In the genomic region with DNA sequence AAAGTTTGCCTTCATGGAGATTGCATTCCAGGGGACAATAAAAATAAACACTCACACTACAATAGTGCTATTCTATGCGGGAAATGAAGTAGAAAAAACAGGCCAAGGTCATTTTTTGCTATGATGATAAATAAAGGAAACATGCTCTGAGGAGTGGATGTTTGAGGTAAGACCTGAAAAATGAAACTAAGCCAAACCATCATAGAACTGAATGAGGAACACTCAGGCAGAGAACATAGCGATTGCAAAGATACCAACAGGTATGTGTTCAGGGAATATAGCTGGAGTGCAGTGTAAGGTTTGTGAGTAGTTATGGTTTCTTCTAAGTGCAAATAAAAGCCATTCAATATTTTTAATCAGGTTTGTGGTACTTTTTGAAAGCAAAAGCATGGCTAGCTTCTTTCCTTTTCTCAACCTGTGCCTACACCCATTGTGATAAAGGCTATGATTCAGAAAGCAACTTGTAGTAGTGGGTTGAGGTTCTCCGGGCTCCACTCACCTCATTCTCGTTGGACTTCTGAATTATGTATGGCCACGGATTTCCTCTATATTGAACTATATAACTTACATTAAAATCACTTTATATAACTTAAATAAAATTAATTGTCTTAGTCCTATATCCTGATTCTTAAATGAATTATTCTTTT, we compare ENCODE assay signal across 19 cellular contexts.
DNase-seq lines count a peak whose midpoint lies in the region; ATAC-seq, FAIRE-seq and TF ChIP-seq lines count a peak whose summit lies in the region.
"Had no signal": no experiment of that assay in that cellular context is flagged by ENCODE, and none has a peak within 500 bp of the region (broad histone marks: within the 10 kb centered on the region; RNA-seq: fewer than 3 reads in every experiment).

No MANE protein-coding gene starts in this region.

- TF ChIP-seq CTCF in MM.1S (IDR thresholded peaks at IDR 0.05; ENCODE audit: low read length) (no peak), mucosa of descending colon (IDR thresholded peaks at IDR 0.05) (no peak)

- no peaks in the 10 kb centered on the region for H3K9me2 ChIP-seq in MM.1S (replicated peaks; ENCODE audit: insufficient read depth, low read length)

- intact Hi-C loops in mucosa of descending colon (cut with DNase I, micrococcal nuclease) = no loop called here

- peak overlapping the region; percentile 7; the same call in 1 of the 2 replicates for H3K4me2 ChIP-seq in MM.1S (ENCODE audit: low read depth, low read length)
- H3K4me2 ChIP-seq: GM23338 had no signal

- no peaks in the 10 kb centered on the region for H3K79me2 ChIP-seq in MM.1S (ENCODE audit: low read length)

- H3K27me3 ChIP-seq in MM.1S (replicated peaks; ENCODE audit: insufficient read depth, low read length) = no peaks in the 10 kb centered on the region

- H4K20me1 ChIP-seq in MM.1S (ENCODE audit: insufficient read depth, low read length) = no peaks in the 10 kb centered on the region

- DNase-seq in HT1080 (ENCODE audit: low read depth) (peak; percentile 4), MM.1S (peak; percentile 37), astrocyte of the hippocampus (ENCODE audit: low read depth, low spot score) (peak; percentile 18), renal cortical epithelial cell (ENCODE audit: low read depth) (peak; percentile 4), mucosa of descending colon (no peak), SW 1271 (lab: John Stamatoyannopoulos, UW) (no peak), NCI-H345 treated with DMSO at 0.1 percent for 48 hours (lab: John Stamatoyannopoulos, UW; ENCODE audit: unreplicated experiment) (no peak), H54 (ENCODE audit: insufficient read length, low spot score) (no peak)
- DNase-seq: C1 segment of cervical spinal cord; Calu3; CD4-positive, alpha-beta memory T cell; COR-L47; DMS53; DMS79 treated with DMSO at 0.1 percent for 48 hours; GF-D8; HFFc6 had no signal

- TF ChIP-seq POLR2A in H54 (IDR thresholded peaks at IDR 0.05; ENCODE audit: low read depth, low read length) = no peak

- H3K4me3 ChIP-seq in MM.1S (ENCODE audit: low read length) = no peak overlapping the region
- no peak overlapping the region for H3K4me3 ChIP-seq in mucosa of descending colon
- H3K4me3 ChIP-seq: GM23338, HAP-1 had no signal

- H3K36me3 ChIP-seq in MM.1S (replicated peaks; ENCODE audit: insufficient read depth, low read length) = no peaks in the 10 kb centered on the region
- H3K36me3 ChIP-seq in mucosa of descending colon (ENCODE audit: low read depth) = no peaks in the 10 kb centered on the region
- H3K36me3 ChIP-seq: HAP-1 had no signal

- no peak for FAIRE-seq in H54 (lab: Jason Lieb, UNC)
- FAIRE-seq: GM12892 had no signal

- no peak for ATAC-seq in mucosa of descending colon
- ATAC-seq: GM23338 had no signal

- H3K9me3 ChIP-seq in MM.1S (replicated peaks; ENCODE audit: insufficient read depth, low read length) (no peaks in the 10 kb centered on the region), mucosa of descending colon (no peaks in the 10 kb centered on the region)
- H3K9me3 ChIP-seq: HAP-1 had no signal

- no peak overlapping the region for H3K27ac ChIP-seq in MM.1S (ENCODE audit: low read length)

- no peak overlapping the region for H2AFZ ChIP-seq in MM.1S (ENCODE audit: low read length)

- H3K9ac ChIP-seq in MM.1S (ENCODE audit: low read length) = no peak overlapping the region

- no peaks in the 10 kb centered on the region for H3K4me1 ChIP-seq in MM.1S (ENCODE audit: low read length)
- no peaks in the 10 kb centered on the region for H3K4me1 ChIP-seq in mucosa of descending colon (ENCODE audit: low read depth)
- H3K4me1 ChIP-seq: HAP-1 had no signal

- no peaks in the 10 kb centered on the region for H3F3A ChIP-seq in MM.1S (ENCODE audit: insufficient read depth, low read length)

Comparison
In these comparisons a context has a peak if more than half of its experiments do, and no peak if none do; other contexts are left out.
1. DNase-seq: peak in HT1080 (single experiment), MM.1S (single experiment), astrocyte of the hippocampus (single experiment) and renal cortical epithelial cell (single experiment); none in mucosa of descending colon (0 of 3), SW 1271 (0 of 2), NCI-H345 treated with DMSO at 0.1 percent for 48 hours (single experiment) and H54 (single experiment).